Comparison of ENCODE assay signal across 17 cellular contexts in genomic region chr2:230907361-230908093, GRCh38. TPM values are rescaled to one million over a fixed set of nuclear protein-coding genes. Genes with fewer than 3 reads are reported as not detected.
DNase-seq lines count a peak whose midpoint lies in the region; ATAC-seq and TF ChIP-seq lines count a peak whose summit lies in the region.
"Had no signal": no experiment of that assay in that cellular context is flagged by ENCODE, and none has a peak within 500 bp of the region (broad histone marks: within the 10 kb centered on the region; RNA-seq: fewer than 3 reads in every experiment).

No MANE protein-coding gene starts in this region.

- no peaks in the 10 kb centered on the region for H3K36me3 Mint-ChIP-seq in endodermal cell (ENCODE audit: low read depth)
- peaks cover 18% of the 10 kb centered on the region for H3K36me3 Mint-ChIP-seq in stimulated activated naive CD8-positive, alpha-beta T cell treated with anti-CD3 and anti-CD28 coated beads, Interleukin-15, Interleukin-2, amounts not matched to agents 100 ng/mL and 50 ng/mL, for 24 hours (ENCODE audit: low read depth)

- H3K9me3 Mint-ChIP-seq in endodermal cell, result no peaks in the 10 kb centered on the region
- no peaks in the 10 kb centered on the region for H3K9me3 Mint-ChIP-seq in stimulated activated naive CD8-positive, alpha-beta T cell treated with anti-CD3 and anti-CD28 coated beads, Interleukin-15, Interleukin-2, amounts not matched to agents 100 ng/mL and 50 ng/mL, for 24 hours
- H3K9me3 Mint-ChIP-seq: CD4-positive, alpha-beta T cell; nephron progenitor cell had no signal

- TF ChIP-seq CTCF in endodermal cell (conservative IDR thresholded peaks at IDR 0.05), result no peak
- TF ChIP-seq CTCF in testis (IDR thresholded peaks at IDR 0.05), result no peak

- no peak overlapping the region for H3K27ac ChIP-seq in endodermal cell (ENCODE audit: low read depth, low read length)
- no peak overlapping the region for H3K27ac ChIP-seq in testis
- H3K27ac ChIP-seq: SK-N-MC, tibial artery had no signal

- no peaks in the 10 kb centered on the region for H3K9me3 ChIP-seq in endodermal cell (ENCODE audit: control insufficient read depth, low read length)
- H3K9me3 ChIP-seq in testis, result no peaks in the 10 kb centered on the region
- H3K9me3 ChIP-seq: A549, tibial artery had no signal

- H3K4me1 ChIP-seq in endodermal cell (ENCODE audit: control insufficient read depth, insufficient read depth, low read length) (peaks cover 4% of the 10 kb centered on the region), testis (no peaks in the 10 kb centered on the region)
- H3K4me1 ChIP-seq: tibial artery had no signal

- no peak for TF ChIP-seq POLR2A in testis (IDR thresholded peaks at IDR 0.05)

- no peak overlapping the region for H3K9ac ChIP-seq in endodermal cell (ENCODE audit: extremely low read depth, low read length, poor library complexity, severe bottlenecking)

- H3K27me3 Mint-ChIP-seq in endodermal cell (ENCODE audit: insufficient read depth), result no peaks in the 10 kb centered on the region
- H3K27me3 Mint-ChIP-seq in stimulated activated naive CD8-positive, alpha-beta T cell treated with anti-CD3 and anti-CD28 coated beads, Interleukin-15, Interleukin-2, amounts not matched to agents 100 ng/mL and 50 ng/mL, for 24 hours, result no peaks in the 10 kb centered on the region
- H3K27me3 Mint-ChIP-seq: CD4-positive, alpha-beta T cell had no signal

- DNase-seq in activated CD4-positive, alpha-beta T cell treated with anti-CD3 and anti-CD28 coated beads for 48 hours, result peak; percentile 3
- no peak for DNase-seq in activated CD4-positive, alpha-beta T cell treated with anti-CD3 and anti-CD28 coated beads for 4 hours
- peak; percentile 56 for DNase-seq in activated CD8-positive, alpha-beta memory T cell treated with anti-CD3 and anti-CD28 coated beads for 24 hours
- peak; percentile 31 for DNase-seq in endodermal cell
- DNase-seq in testis, result no peak
- DNase-seq: mammary epithelial cell, NCI-H187 treated with DMSO at 0.1 percent for 48 hours, NCI-H524, nephron progenitor cell, retina had no signal

- H3K4me1 Mint-ChIP-seq in endodermal cell, result peaks cover 10% of the 10 kb centered on the region
- H3K4me1 Mint-ChIP-seq in stimulated activated naive CD8-positive, alpha-beta T cell treated with anti-CD3 and anti-CD28 coated beads, Interleukin-15, Interleukin-2, amounts not matched to agents 100 ng/mL and 50 ng/mL, for 24 hours (ENCODE audit: low read depth), result peaks cover 90% of the 10 kb centered on the region

- no peak overlapping the region for H3K4me3 Mint-ChIP-seq in endodermal cell
- peak overlapping the region; percentile 77 for H3K4me3 Mint-ChIP-seq in stimulated activated naive CD8-positive, alpha-beta T cell treated with anti-CD3 and anti-CD28 coated beads, Interleukin-15, Interleukin-2, amounts not matched to agents 100 ng/mL and 50 ng/mL, for 24 hours
- H3K4me3 Mint-ChIP-seq: CD4-positive, alpha-beta T cell had no signal

- H3K27ac Mint-ChIP-seq in endodermal cell, result no peak overlapping the region
- peak overlapping the region; percentile 89 for H3K27ac Mint-ChIP-seq in stimulated activated naive CD8-positive, alpha-beta T cell treated with anti-CD3 and anti-CD28 coated beads, Interleukin-15, Interleukin-2, amounts not matched to agents 100 ng/mL and 50 ng/mL, for 24 hours

- intact Hi-C loops in testis (cut with DNase I; ENCODE audit: low total_unique reads), result loop anchor here (10.0 kb wide), 1 partner anchor 77 kb away; no protein-coding TSS in a partner anchor

- no peaks in the 10 kb centered on the region for H3K27me3 ChIP-seq in endodermal cell (ENCODE audit: control insufficient read depth, insufficient read depth, low read length, poor library complexity, severe bottlenecking)
- H3K27me3 ChIP-seq in testis, result no peaks in the 10 kb centered on the region

- H3K36me3 ChIP-seq in endodermal cell (ENCODE audit: control insufficient read depth, insufficient read depth, low read length) (no peaks in the 10 kb centered on the region), testis (ENCODE audit: low read depth, missing control alignments) (no peaks in the 10 kb centered on the region)
- H3K36me3 ChIP-seq: tibial artery had no signal

- WGBS in endodermal cell (ENCODE audit: insufficient coverage in 1 of 2, insufficient read length in 1 of 2), 2 experiments, result 93 to 98% methylated on average over 13 to 16 of the region's 16 CpGs
- WGBS in testis, 2 donors, result 95 to 96% methylated on average over 12 to 16 of the region's 16 CpGs

- ATAC-seq in HG03442 (IDR thresholded peaks at IDR 0.05; ENCODE audit: unreplicated experiment), result no peak
- no peak for ATAC-seq in GM21360 (IDR thresholded peaks at IDR 0.05; ENCODE audit: unreplicated experiment)

- H3K4me3 ChIP-seq in endodermal cell (ENCODE audit: low read length), result no peak overlapping the region
- no peak overlapping the region for H3K4me3 ChIP-seq in testis
- H3K4me3 ChIP-seq: A549, SK-N-MC, tibial artery had no signal

RNA-seq across cellular contexts. Expression of gene GPR55, which starts 17.5 kb away (rescaled TPM):
- total RNA-seq in endodermal cell, result 1 to 10 TPM; 2.6 to 7.5 TPM
- polyA plus RNA-seq in endodermal cell (2013, experiment 1 of 2), result 0.64 TPM
- polyA plus RNA-seq in endodermal cell (2013, experiment 2 of 2), result 0.21 TPM
- total RNA-seq in testis, result 10 to 100 TPM; 10.9 to 14.7 TPM
- 12.3 TPM for polyA plus RNA-seq in testis (ENCODE audit: insufficient read depth, low read depth, low replicate concordance)
- total RNA-seq: mammary epithelial cell had no signal
- polyA plus RNA-seq: A549, mammary epithelial cell had no signal

RNA-seq across cellular contexts. Expression of gene ITM2C, which starts 42.8 kb away (rescaled TPM):
- total RNA-seq in endodermal cell (100 to 1,000 TPM; 208 to 269 TPM), testis (10 to 100 TPM; 53.7 to 95.7 TPM)
- polyA plus RNA-seq in endodermal cell (2013, experiment 1 of 2), result 239 TPM
- 230 TPM for polyA plus RNA-seq in endodermal cell (2013, experiment 2 of 2)
- polyA plus RNA-seq in testis (ENCODE audit: insufficient read depth, low read depth, low replicate concordance), result 57.8 TPM

Comparison
In these comparisons a context has a peak if more than half of its experiments do, and no peak if none do; other contexts are left out.
1. DNase-seq: peak in activated CD4-positive, alpha-beta T cell treated with anti-CD3 and anti-CD28 coated beads for 48 hours (single experiment), activated CD8-positive, alpha-beta memory T cell treated with anti-CD3 and anti-CD28 coated beads for 24 hours (single experiment) and endodermal cell (single experiment); none in activated CD4-positive, alpha-beta T cell treated with anti-CD3 and anti-CD28 coated beads for 4 hours (0 of 2) and testis (single experiment).